ENCODE assay signal across 8 cellular contexts in genomic region chr14:50943261-50943942, GRCh38. TPM values are rescaled to one million over a fixed set of nuclear protein-coding genes. Genes with fewer than 3 reads are reported as not detected.
DNase-seq lines count a peak whose midpoint lies in the region; ATAC-seq and TF ChIP-seq lines count a peak whose summit lies in the region.

No MANE protein-coding gene starts in this region.

- H3K79me2 ChIP-seq in neural cell (replicated peaks; ENCODE audit: insufficient read depth, low read length) = no peaks in the 10 kb centered on the region

- no peaks in the 10 kb centered on the region for H3K9me2 ChIP-seq in neural cell (ENCODE audit: insufficient read depth, low read length)

- no peak overlapping the region for H3K27ac Mint-ChIP-seq in T-cell

- H3K36me3 ChIP-seq in neural cell (ENCODE audit: insufficient read depth, low read length) = no peaks in the 10 kb centered on the region

- DNase-seq in NCI-H510A treated with DMSO at 0.1 percent for 48 hours (lab: John Stamatoyannopoulos, UW) (peak; percentile 4), NCI-H510A (lab: John Stamatoyannopoulos, UW) (no peak), T-cell (no peak), fibroblast of mammary gland (ENCODE audit: low read depth) (peak; percentile 69)

- no peak overlapping the region for H3K27ac ChIP-seq in neural cell (ENCODE audit: low read length)

- no peak overlapping the region for H2AFZ ChIP-seq in neural cell (ENCODE audit: low read depth, low read length)

- H3K9me3 Mint-ChIP-seq in T-cell = no peaks in the 10 kb centered on the region

- ATAC-seq in T-cell (replicated peaks in 1 of 4) = no peak
- ATAC-seq in HG03159 (IDR thresholded peaks at IDR 0.05; ENCODE audit: unreplicated experiment) = no peak
- no peak for ATAC-seq in GM21390 (IDR thresholded peaks at IDR 0.05; ENCODE audit: unreplicated experiment)
- no peak for ATAC-seq in HG03045 (IDR thresholded peaks at IDR 0.05; ENCODE audit: unreplicated experiment)

- H3K4me3 ChIP-seq in fibroblast of mammary gland (ENCODE audit: control insufficient read depth, low read depth, low read length) = peak overlapping the region; percentile 67
- peak overlapping the region; percentile 78 for H3K4me3 ChIP-seq in neural cell (ENCODE audit: low read length)

- TF ChIP-seq EP300 in neural cell (conservative IDR thresholded peaks at IDR 0.05; ENCODE audit: poor library complexity, severe bottlenecking) = no peak

- H3K4me1 Mint-ChIP-seq in T-cell = peaks cover 10 to 16% (median 11%) of the 10 kb centered on the region in 3 donors

- H3K9me3 ChIP-seq in neural cell (ENCODE audit: low read length) = no peaks in the 10 kb centered on the region

- H3K27me3 Mint-ChIP-seq in T-cell = peaks cover 40 to 47% of the 10 kb centered on the region in 2 donors

- CTCF ChIA-PET in T-cell (lab: Charles Lee) = no interaction called here

- peak overlapping the region; percentile 62 to 90 (median 73) for H3K4me3 Mint-ChIP-seq in T-cell

- TF ChIP-seq RAD21 in neural cell (conservative IDR thresholded peaks at IDR 0.05) = no peak

- no peaks in the 10 kb centered on the region for H3F3A ChIP-seq in neural cell (ENCODE audit: insufficient read depth, low read length, poor library complexity, severe bottlenecking)

- H3K36me3 Mint-ChIP-seq in T-cell = no peaks in the 10 kb centered on the region

- no peak overlapping the region for H3K9ac ChIP-seq in neural cell (ENCODE audit: low read length)

- H4K20me1 ChIP-seq in neural cell (ENCODE audit: insufficient read depth) = no peaks in the 10 kb centered on the region

- H3K27me3 ChIP-seq in neural cell (ENCODE audit: insufficient read depth, low read depth, low read length) = peaks cover 28% of the 10 kb centered on the region

- H3K4me2 ChIP-seq in neural cell (ENCODE audit: low read length) = no peak overlapping the region

- no peak for TF ChIP-seq CTCF in fibroblast of mammary gland (conservative IDR thresholded peaks at IDR 0.05; ENCODE audit: control insufficient read depth, insufficient read depth, low read depth, low read length)
- no peak for TF ChIP-seq CTCF in neural cell (IDR thresholded peaks at IDR 0.05; ENCODE audit: poor library complexity, severe bottlenecking)

- POLR2A ChIA-PET in T-cell (lab: Charles Lee) = no interaction called here

TF ChIP-seq in neural cell, 6 proteins besides CTCF, POLR2A, EP300 and RAD21:
- TF ChIP-seq POLR2AphosphoS5 (IDR thresholded peaks at IDR 0.05) = no peak
- TF ChIP-seq MXI1 (conservative IDR thresholded peaks at IDR 0.05; ENCODE audit: poor library complexity, severe bottlenecking) = no peak
- no peak for TF ChIP-seq SMC3 (conservative IDR thresholded peaks at IDR 0.05; ENCODE audit: poor library complexity)
- TF ChIP-seq REST (IDR thresholded peaks at IDR 0.05; ENCODE audit: borderline replicate concordance) = no peak
- no peak for TF ChIP-seq EZH2 (IDR thresholded peaks at IDR 0.05; ENCODE audit: borderline replicate concordance, insufficient read depth, low read length, poor library complexity, severe bottlenecking)
- no peak for TF ChIP-seq TAF1 (IDR thresholded peaks at IDR 0.05; ENCODE audit: low read depth)

RNA-seq across cellular contexts. Expression of gene PYGL, which starts 0.9 kb away (rescaled TPM):
- total RNA-seq in T-cell = under 1 TPM; 0.44 to 0.90 (median 0.65) TPM
- 0.10 TPM in 1 of 2 replicates, not detected in the other for polyA plus RNA-seq in neural cell
- 0.24 TPM in 1 of 2 replicates, not detected in the other for polyA minus RNA-seq in neural cell

Comparison
In these comparisons a context has a peak if more than half of its experiments do, and no peak if none do; other contexts are left out.
1. DNase-seq: peak in NCI-H510A treated with DMSO at 0.1 percent for 48 hours (single experiment) and fibroblast of mammary gland (single experiment); none in NCI-H510A (single experiment) and T-cell (0 of 34).